In genomic region chr5:175166013-175166412, GRCh38 we compare ENCODE assay signal across 1 cellular context.
TF ChIP-seq lines count a peak whose summit lies in the region.

No MANE protein-coding gene starts in this region.

TF ChIP-seq in GM23338, 12 proteins besides CTCF, POLR2A, EP300 and RAD21 (continued from another document):
- no peak for TF ChIP-seq ZNF462 (CRISPR knock-in tag; IDR thresholded peaks at IDR 0.05)
- TF ChIP-seq POLR2AphosphoS5 (IDR thresholded peaks at IDR 0.05; ENCODE audit: low read depth), result no peak
- TF ChIP-seq ZNF114 (CRISPR knock-in tag; IDR thresholded peaks at IDR 0.05), result no peak
- TF ChIP-seq EZH2phosphoT487 (IDR thresholded peaks at IDR 0.05; ENCODE audit: unreplicated experiment), result no peak
- TF ChIP-seq EZH2 (IDR thresholded peaks at IDR 0.05; ENCODE audit: low read depth, unreplicated experiment), result no peak
- TF ChIP-seq STAT1 (IDR thresholded peaks at IDR 0.05; ENCODE audit: unreplicated experiment), result no peak
- no peak for TF ChIP-seq JUNB (IDR thresholded peaks at IDR 0.05; ENCODE audit: unreplicated experiment)
- TF ChIP-seq CREB1 (CRISPR knock-in tag; IDR thresholded peaks at IDR 0.05; ENCODE audit: low read depth), result no peak
- no peak for TF ChIP-seq ZNF331 (CRISPR knock-in tag; IDR thresholded peaks at IDR 0.05; ENCODE audit: low read depth)
- TF ChIP-seq NANOG (IDR thresholded peaks at IDR 0.05; ENCODE audit: borderline replicate concordance), result no peak
